Comparison of ENCODE assay signal across 8 cellular contexts in the genomic region with DNA sequence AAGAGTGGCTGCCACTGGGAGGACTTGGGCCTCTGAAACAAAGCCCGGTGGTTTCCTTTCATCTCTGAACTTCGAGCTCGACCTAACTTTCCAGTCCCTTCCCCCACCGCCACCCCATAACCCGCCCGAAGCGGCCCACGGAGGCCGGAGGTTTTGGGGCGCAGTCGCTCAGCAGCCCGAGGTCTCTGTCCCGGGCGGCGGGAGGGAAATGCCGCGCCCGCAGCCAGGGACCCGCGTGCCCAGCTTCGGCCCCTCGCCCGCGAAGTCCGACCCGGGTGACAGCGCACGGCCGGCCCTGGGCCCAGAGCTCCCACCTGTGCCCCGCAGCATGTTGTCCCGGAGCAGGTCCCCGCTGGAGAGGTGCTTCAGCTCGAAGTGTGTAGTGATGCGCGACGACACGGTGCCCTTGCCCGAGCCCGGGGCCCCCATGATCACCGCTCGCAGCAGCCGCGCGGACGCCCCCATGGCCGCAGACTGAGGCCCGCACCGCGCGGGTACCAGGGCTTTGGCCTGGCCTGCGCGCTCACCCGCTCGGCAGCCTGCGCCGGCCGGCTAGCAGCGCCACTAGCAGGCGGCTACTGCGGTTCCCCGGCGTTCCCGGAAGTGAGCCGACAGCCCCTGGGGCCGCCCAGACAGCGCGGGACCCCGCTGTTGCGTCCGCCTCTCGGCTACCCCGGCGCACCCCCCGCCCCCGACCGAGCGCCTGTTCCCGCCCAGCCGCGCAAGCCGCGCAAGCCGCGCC.
A peak's percentile ranks its signal among the peaks of the same experiment; 100 is the strongest.
DNase-seq lines count a peak whose midpoint lies in the region; ATAC-seq and TF ChIP-seq lines count a peak whose summit lies in the region.

A gene (minus strand): TSS at position 580 of the 742 bp plus-strand sequence. CDS start 115 bp downstream, at position 465.

- DNase-seq in ACHN (peak; percentile 87), NCI-H2171 treated with DMSO at 0.1 percent for 48 hours (lab: John Stamatoyannopoulos, UW) (peak; percentile 89), caudate nucleus (lab: John Stamatoyannopoulos, UW) (peak in 59 of 61 donors; percentile 8 to 85 (median 66)), iris pigment epithelial cell (ENCODE audit: low read depth) (peak; percentile 87)
- DNase-seq in activated CD4-positive, CD25-positive, alpha-beta regulatory T cell (lab: John Stamatoyannopoulos, UW): peak; percentile 51 to 85 (median 72)
- peak; percentile 81 for DNase-seq in stimulated activated CD4-positive, alpha-beta T cell treated with anti-CD3 and anti-CD28 coated beads, Interleukin-12 subunit alpha, Interleukin-12 subunit beta, amount 100 ng/mL, for 4 hours

- peak; percentile 73 for ATAC-seq in HG03060 (IDR thresholded peaks at IDR 0.05; ENCODE audit: low read depth, unreplicated experiment)

- TF ChIP-seq POLR2A in GM18526 (IDR thresholded peaks at IDR 0.05; ENCODE audit: extremely low read depth, insufficient read length): peak; percentile 89

- peak within 1 kb of the TSS; percentile 93 for H3K27ac ChIP-seq in caudate nucleus (ENCODE audit: low read depth, low read length)

- in situ Hi-C loops in ACHN (cut with HindIII; ENCODE audit: low pct_ligation_motif_present, low pct_unique_long_range_greater_than_20kb, low sequenced_read_pairs): no loop called here

Comparison
In these comparisons a context has a peak if more than half of its experiments do, and no peak if none do; other contexts are left out.
1. Peak in every context shown above with its lines: DNase-seq, ATAC-seq and H3K27ac ChIP-seq.